Comparison of ENCODE assay signal across 16 cellular contexts in genomic region chr15:47822066-47822465, GRCh38.
"Had no signal": no experiment of that assay in that cellular context is flagged by ENCODE, and none has a peak within 500 bp of the region (broad histone marks: within the 10 kb centered on the region; RNA-seq: fewer than 3 reads in every experiment).

No MANE protein-coding gene starts in this region.

- ATAC-seq: activated CD4-positive, alpha-beta T cell treated with anti-CD3 and anti-CD28 coated beads for 36 hours; activated CD8-positive, alpha-beta T cell treated with anti-CD3 and anti-CD28 coated beads, Interleukin-2, amount 10 ng/mL, durations not matched to agents 7 days and 5 days; left lobe of liver; right cardiac atrium; stimulated activated naive B cell treated with anti-CD40 and anti-IgM and Interleukin-4, amounts not matched to agents 10 μg/mL and 1 μg/mL and 100 μg/mL, for 72 hours; T-cell had no signal

- H3K27ac Mint-ChIP-seq: activated CD4-positive, alpha-beta T cell treated with anti-CD3 and anti-CD28 coated beads for 36 hours; activated CD8-positive, alpha-beta T cell treated with anti-CD3 and anti-CD28 coated beads, Interleukin-2, amount 10 ng/mL, durations not matched to agents 7 days and 5 days; stimulated activated naive B cell treated with anti-CD40 and anti-IgM and Interleukin-4, amounts not matched to agents 10 μg/mL and 1 μg/mL and 100 μg/mL, for 72 hours; T-cell; type B pancreatic cell had no signal

- H3K36me3 ChIP-seq: WERI-Rb-1 had no signal

- H3K27ac ChIP-seq: coronary artery, SK-N-MC, WERI-Rb-1 had no signal

- H3K4me1 Mint-ChIP-seq: activated CD4-positive, alpha-beta T cell treated with anti-CD3 and anti-CD28 coated beads for 36 hours; T-cell had no signal

- H3K4me3 ChIP-seq: coronary artery, SK-N-MC had no signal

- H3K36me3 Mint-ChIP-seq: stimulated activated naive B cell treated with anti-CD40 and anti-IgM and Interleukin-4, amounts not matched to agents 10 μg/mL and 1 μg/mL and 100 μg/mL, for 72 hours; T-cell; type B pancreatic cell had no signal

- H3K9me3 Mint-ChIP-seq: stimulated activated naive B cell treated with anti-CD40 and anti-IgM and Interleukin-4, amounts not matched to agents 10 μg/mL and 1 μg/mL and 100 μg/mL, for 72 hours; T-cell; type B pancreatic cell had no signal

- H3K27me3 Mint-ChIP-seq: type B pancreatic cell had no signal

- DNase-seq: activated CD4-positive, alpha-beta T cell treated with anti-CD3 and anti-CD28 coated beads for 36 hours; activated CD8-positive, alpha-beta memory T cell treated with anti-CD3 and anti-CD28 coated beads, Interleukin-2, amount 50 U/mL, for 48 hours; activated CD8-positive, alpha-beta T cell treated with anti-CD3 and anti-CD28 coated beads, Interleukin-2, amount 10 ng/mL, durations not matched to agents 7 days and 5 days; activated naive CD4-positive, alpha-beta T cell; aorta; effector memory CD4-positive, alpha-beta T cell; stimulated activated CD4-positive, alpha-beta T cell treated with anti-CD3 and anti-CD28 coated beads, Interleukin-1b, Interleukin-23, amount 100 ng/mL, for 48 hours; stimulated activated naive B cell treated with anti-CD40 and anti-IgM and Interleukin-4, amounts not matched to agents 10 μg/mL and 1 μg/mL and 100 μg/mL, for 72 hours; T-cell; T1000; WERI-Rb-1 had no signal

- H3K4me3 Mint-ChIP-seq: activated CD4-positive, alpha-beta T cell treated with anti-CD3 and anti-CD28 coated beads for 36 hours; activated CD8-positive, alpha-beta T cell treated with anti-CD3 and anti-CD28 coated beads, Interleukin-2, amount 10 ng/mL, durations not matched to agents 7 days and 5 days; stimulated activated naive B cell treated with anti-CD40 and anti-IgM and Interleukin-4, amounts not matched to agents 10 μg/mL and 1 μg/mL and 100 μg/mL, for 72 hours; T-cell; type B pancreatic cell had no signal
